ENCODE assay signal across 1 cellular context in the genomic region with DNA sequence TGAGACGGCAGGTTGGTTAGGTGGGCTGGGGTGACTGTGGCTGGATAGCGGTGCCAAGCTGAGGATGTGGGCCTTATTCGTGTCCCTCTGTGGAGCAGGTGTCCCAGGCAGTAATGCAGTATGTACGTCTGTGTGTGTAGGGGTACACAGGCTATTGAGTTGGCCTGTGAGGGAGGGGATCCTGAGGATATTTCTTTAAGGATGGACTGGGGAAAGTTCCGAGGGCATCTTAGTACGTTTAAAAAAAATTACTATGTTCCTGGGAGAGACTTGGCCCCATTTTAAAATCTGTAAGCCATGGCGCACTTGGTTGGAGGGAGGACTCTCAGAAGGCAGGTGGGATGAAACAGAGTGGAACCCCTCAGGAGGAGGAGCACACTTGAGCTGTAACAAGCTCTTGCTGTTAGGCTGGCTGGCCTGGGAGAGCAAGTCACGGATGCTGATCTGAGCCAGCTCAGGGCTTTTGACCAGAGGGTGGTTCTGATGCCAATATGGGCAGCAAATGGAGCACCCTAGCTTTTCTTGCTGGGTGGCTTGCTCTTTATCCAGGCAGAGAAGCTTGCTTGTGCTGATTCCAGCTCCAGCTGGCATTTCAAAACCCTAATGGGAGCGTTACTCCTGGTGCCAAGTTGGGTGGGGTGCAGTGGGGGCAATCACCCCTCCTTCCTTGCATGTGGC.
TF ChIP-seq lines count a peak whose summit lies in the region.

No MANE protein-coding gene starts in this region.

TF ChIP-seq in K562, 482 proteins besides CTCF, POLR2A, EP300 and RAD21 (continued from another document):
- TF ChIP-seq MXD1 (CRISPR knock-in tag; IDR thresholded peaks at IDR 0.05; ENCODE audit: borderline replicate concordance, poor library complexity, severe bottlenecking) (no peak), BRD9 (IDR thresholded peaks at IDR 0.05; ENCODE audit: low read depth, partially characterized antibody) (no peak)
TF ChIP-seq in K562: peak in this region for 5.
